ENCODE assay signal across 18 cellular contexts in genomic region chr2:5974477-5974876, GRCh38.
DNase-seq lines count a peak whose midpoint lies in the region; ATAC-seq and TF ChIP-seq lines count a peak whose summit lies in the region.
"Had no signal": no experiment of that assay in that cellular context is flagged by ENCODE, and none has a peak within 500 bp of the region (broad histone marks: within the 10 kb centered on the region; RNA-seq: fewer than 3 reads in every experiment).

No MANE protein-coding gene starts in this region.

- H3K27ac Mint-ChIP-seq in brain (peak overlapping the region in 4 of 5 experiments; percentile 41 to 94 (median 84)), nephron progenitor cell (peak overlapping the region; percentile 73), HFFc6 (no peak overlapping the region)
- H3K27ac Mint-ChIP-seq: CD8-positive, alpha-beta T cell; GM23338 had no signal

- DNase-seq in nephron progenitor cell (no peak), retina (peak; percentile 32), HFFc6 (no peak)
- DNase-seq: ACHN; BE2C; Calu3; CD8-positive, alpha-beta T cell; DMS79 treated with DMSO at 0.1 percent for 48 hours; GF-D8; H7 had no signal

- H3K4me3 Mint-ChIP-seq in brain (no peak overlapping the region), nephron progenitor cell (no peak overlapping the region), HFFc6 (no peak overlapping the region)
- H3K4me3 Mint-ChIP-seq: CD8-positive, alpha-beta T cell; GM23338 had no signal

- no peak for ATAC-seq in GM21723 (IDR thresholded peaks at IDR 0.05; ENCODE audit: unreplicated experiment)
- ATAC-seq in HG02610 (IDR thresholded peaks at IDR 0.05; ENCODE audit: unreplicated experiment) = no peak
- ATAC-seq: CD8-positive, alpha-beta T cell; HCT116; K562 had no signal

- TF ChIP-seq CTCF in C4-2B (conservative IDR thresholded peaks at IDR 0.05) (no peak), brain (conservative IDR thresholded peaks at IDR 0.05) (no peak), nephron progenitor cell (IDR thresholded peaks at IDR 0.05) (no peak), HFFc6 (IDR thresholded peaks at IDR 0.05) (no peak)

- peak overlapping the region; percentile 51 for H3K27ac ChIP-seq in C4-2B
- H3K27ac ChIP-seq: HL-60 had no signal

- H3K27me3 Mint-ChIP-seq in brain (peaks cover 2% of the 10 kb centered on the region), nephron progenitor cell (ENCODE audit: low read depth, poor library complexity) (peaks cover 12% of the 10 kb centered on the region), HFFc6 (ENCODE audit: insufficient read depth) (no peaks in the 10 kb centered on the region)

- H3K4me1 Mint-ChIP-seq in brain (peaks cover 73% of the 10 kb centered on the region), nephron progenitor cell (peaks cover 55% of the 10 kb centered on the region), HFFc6 (ENCODE audit: low read depth) (no peaks in the 10 kb centered on the region)

- H3K36me3 Mint-ChIP-seq in brain (no peaks in the 10 kb centered on the region), nephron progenitor cell (ENCODE audit: low read depth) (no peaks in the 10 kb centered on the region), HFFc6 (ENCODE audit: low read depth) (no peaks in the 10 kb centered on the region; the same call in 1 of the 2 replicates)
- H3K36me3 Mint-ChIP-seq: CD8-positive, alpha-beta T cell had no signal

- H3K9me3 Mint-ChIP-seq in brain (peaks cover 0 to 21% (median 3%) of the 10 kb centered on the region in 5 experiments), nephron progenitor cell (no peaks in the 10 kb centered on the region), HFFc6 (peaks cover 66% of the 10 kb centered on the region)
- H3K9me3 Mint-ChIP-seq: CD8-positive, alpha-beta T cell had no signal
